ENCODE assay signal across 8 cellular contexts in genomic region chr15:31869640-31870335, GRCh38. TPM values are rescaled to one million over a fixed set of nuclear protein-coding genes. Genes with fewer than 3 reads are reported as not detected.
A peak's percentile ranks its signal among the peaks of the same experiment; 100 is the strongest.
DNase-seq lines count a peak whose midpoint lies in the region; ATAC-seq and TF ChIP-seq lines count a peak whose summit lies in the region.

No MANE protein-coding gene starts in this region.

- H3K9me3 ChIP-seq in heart left ventricle: no peaks in the 10 kb centered on the region
- no peaks in the 10 kb centered on the region for H3K9me3 ChIP-seq in SJSA1 (replicated peaks)
- H3K9me3 ChIP-seq in parathyroid adenoma (ENCODE audit: control insufficient read depth, low read length): no peaks in the 10 kb centered on the region

- H3K4me3 ChIP-seq in heart left ventricle (peak overlapping the region; percentile 18 to 93 (median 71)), SJSA1 (peak overlapping the region; percentile 55), fibroblast of the aortic adventitia (ENCODE audit: low read depth, low read length) (peak overlapping the region; percentile 72), parathyroid adenoma (ENCODE audit: low read depth, low read length) (peak overlapping the region; percentile 46)

- intact Hi-C loops in heart left ventricle (cut with DNase I): loop anchor here (5.0 to 10.0 kb wide), 10 partner anchors 65 to 385 kb away; no protein-coding TSS in a partner anchor
- intact Hi-C loops in Right ventricle myocardium inferior (cut with DNase I): no loop called here

- peak in 1 of 5 donors; percentile 34 for DNase-seq in heart left ventricle
- DNase-seq in Right ventricle myocardium inferior (ENCODE audit: missing footprints): no peak
- no peak for DNase-seq in SJSA1 (ENCODE audit: low read depth in 1 of 2, low spot score in 2 of 2)
- peak; percentile 2 for DNase-seq in fibroblast of the aortic adventitia (ENCODE audit: low read depth)
- no peak for DNase-seq in EL
- DNase-seq in HuH-7.5 (ENCODE audit: low spot score): no peak
- no peak for DNase-seq in epidermal melanocyte (ENCODE audit: insufficient read length, low spot score)

- TF ChIP-seq CTCF in heart left ventricle (IDR thresholded peaks at IDR 0.05): no peak
- no peak for TF ChIP-seq CTCF in fibroblast of the aortic adventitia (IDR thresholded peaks at IDR 0.05; ENCODE audit: insufficient read depth, low read length)
- TF ChIP-seq CTCF in parathyroid adenoma (IDR thresholded peaks at IDR 0.05): no peak

- H3K4me1 ChIP-seq in heart left ventricle (peaks cover 0 to 17% (median 8%) of the 10 kb centered on the region in 12 donors), SJSA1 (replicated peaks) (peaks cover 8% of the 10 kb centered on the region), parathyroid adenoma (peaks cover 2% of the 10 kb centered on the region)

- ATAC-seq in heart left ventricle: peak in 1 of 4 donors; percentile 1
- ATAC-seq in Right ventricle myocardium inferior: no peak

- H3K9ac ChIP-seq in parathyroid adenoma: no peak overlapping the region

- H3K4me2 ChIP-seq in parathyroid adenoma (ENCODE audit: low read length): peak overlapping the region; percentile 63

- 1 to 14% (median 6%) methylated on average over 3 to 65 of the region's 65 CpGs for WGBS in heart left ventricle, 4 donors

- H3K27ac ChIP-seq in heart left ventricle: peak overlapping the region in 1 of 12 donors; percentile 65
- no peak overlapping the region for H3K27ac ChIP-seq in SJSA1
- no peak overlapping the region for H3K27ac ChIP-seq in parathyroid adenoma

- peaks cover 0 to 5% (median 0%) of the 10 kb centered on the region in 9 donors for H3K27me3 ChIP-seq in heart left ventricle
- H3K27me3 ChIP-seq in SJSA1 (replicated peaks): peaks cover 17% of the 10 kb centered on the region
- no peaks in the 10 kb centered on the region for H3K27me3 ChIP-seq in parathyroid adenoma (ENCODE audit: control insufficient read depth, insufficient read depth, low read length)

- H3K36me3 ChIP-seq in heart left ventricle (no peaks in the 10 kb centered on the region), SJSA1 (no peaks in the 10 kb centered on the region), parathyroid adenoma (ENCODE audit: control insufficient read depth, insufficient read depth, low read length) (no peaks in the 10 kb centered on the region)

- no peak for TF ChIP-seq POLR2A in heart left ventricle (IDR thresholded peaks at IDR 0.05)

- H2AFZ ChIP-seq in parathyroid adenoma: peak overlapping the region; percentile 58

- peaks cover 8% of the 10 kb centered on the region for H3K79me2 ChIP-seq in parathyroid adenoma

RNA-seq across cellular contexts. Expression of gene OTUD7A, which starts 0.7 kb away (rescaled TPM):
- total RNA-seq in heart left ventricle: 1 to 10 TPM in 7 of 9 donors, under 1 TPM in 2; 0.42 to 4.4 (median 1.5) TPM
- 1 to 10 TPM in 1 of 2 donors, under 1 TPM in 1; 0.65 to 1.1 TPM for polyA plus RNA-seq in heart left ventricle
- 1.5 TPM for total RNA-seq in Right ventricle myocardium inferior
- not detected in 2 replicates for total RNA-seq in SJSA1 (2014; rRNA removed; shearing (Covaris generic))
- total RNA-seq in fibroblast of the aortic adventitia (ENCODE audit: low replicate concordance): 0.08 and 0.63 TPM in 2 replicates
